Comparison of ENCODE assay signal across 11 cellular contexts in genomic region chr9:27473135-27473534, GRCh38. TPM values are rescaled to one million over a fixed set of nuclear protein-coding genes. Genes with fewer than 3 reads are reported as not detected.
DNase-seq lines count a peak whose midpoint lies in the region; ATAC-seq lines count a peak whose summit lies in the region.
"Had no signal": no experiment of that assay in that cellular context is flagged by ENCODE, and none has a peak within 500 bp of the region (broad histone marks: within the 10 kb centered on the region; RNA-seq: fewer than 3 reads in every experiment).

No MANE protein-coding gene starts in this region.

- intact Hi-C loops in left ventricle myocardium superior (cut with micrococcal nuclease) = loop anchor here (10.0 kb wide), 1 partner anchor 88 kb away; no protein-coding TSS in a partner anchor

- ATAC-seq in left ventricle myocardium superior (peak; percentile 81), GM19463 (IDR thresholded peaks at IDR 0.05; ENCODE audit: unreplicated experiment) (no peak)
- ATAC-seq: GM12878 had no signal

- DNase-seq in DMS 273 treated with DMSO at 0.1 percent for 48 hours (lab: John Stamatoyannopoulos, UW) = peak; percentile 70
- DNase-seq in amniotic epithelial cell (ENCODE audit: low read depth) = peak; percentile 50
- peak; percentile 49 for DNase-seq in left ventricle myocardium superior
- DNase-seq in putamen (ENCODE audit: low spot score) = peak; percentile 59
- DNase-seq in stimulated activated naive CD4-positive, alpha-beta T cell (lab: John Stamatoyannopoulos, UW) = no peak
- no peak for DNase-seq in DMS153 (lab: John Stamatoyannopoulos, UW)
- DNase-seq in NCI-H345 treated with DMSO at 0.1 percent for 48 hours (lab: John Stamatoyannopoulos, UW; ENCODE audit: unreplicated experiment) = no peak
- DNase-seq: NCI-H1417 treated with DMSO at 0.1 percent for 48 hours had no signal

RNA-seq across cellular contexts. Expression of gene IFNK, which starts 51.0 kb away (rescaled TPM):
- not detected for total RNA-seq in left ventricle myocardium superior
- total RNA-seq: GM12878, SK-MEL-5 had no signal

RNA-seq across cellular contexts. Expression of gene MOB3B, which starts 56.5 kb away (rescaled TPM):
- total RNA-seq in left ventricle myocardium superior = 1.7 TPM
- total RNA-seq: SK-MEL-5 had no signal

Comparison
In these comparisons a context has a peak if more than half of its experiments do, and no peak if none do; other contexts are left out.
1. DNase-seq: peak in DMS 273 treated with DMSO at 0.1 percent for 48 hours (single experiment), amniotic epithelial cell (single experiment), left ventricle myocardium superior (single experiment) and putamen (single experiment); none in stimulated activated naive CD4-positive, alpha-beta T cell (0 of 6), DMS153 (single experiment) and NCI-H345 treated with DMSO at 0.1 percent for 48 hours (single experiment).